ENCODE assay signal across 8 cellular contexts in genomic region chr2:237512774-237513466, GRCh38. TPM values are rescaled to one million over a fixed set of nuclear protein-coding genes. Genes with fewer than 3 reads are reported as not detected.
DNase-seq lines count a peak whose midpoint lies in the region; ATAC-seq and TF ChIP-seq lines count a peak whose summit lies in the region.

No MANE protein-coding gene starts in this region.

- H3K4me1 ChIP-seq in thoracic aorta (ENCODE audit: control insufficient read depth in 1 of 2, low read depth in 2 of 2): no peaks in the 10 kb centered on the region

- H3K27ac ChIP-seq in thoracic aorta: no peak overlapping the region

- H3K4me3 ChIP-seq in thoracic aorta: no peak overlapping the region

- TF ChIP-seq CTCF in osteocyte (IDR thresholded peaks at IDR 0.05) (peak; percentile 94), thoracic aorta (IDR thresholded peaks at IDR 0.05) (peak; percentile 87)

- in situ Hi-C loops in SK-MEL-5 (cut with HindIII; ENCODE audit: low pct_unique_long_range_greater_than_20kb, low sequenced_read_pairs): no loop called here

- H3K36me3 ChIP-seq in thoracic aorta: no peaks in the 10 kb centered on the region

- H3K27ac Mint-ChIP-seq in osteocyte (ENCODE audit: unreplicated experiment): no peak overlapping the region

- H3K27me3 ChIP-seq in thoracic aorta (replicated peaks; ENCODE audit: insufficient read depth): no peaks in the 10 kb centered on the region

- no peak overlapping the region for H3K4me3 Mint-ChIP-seq in osteocyte (ENCODE audit: unreplicated experiment)

- peaks cover 24% of the 10 kb centered on the region for H3K4me1 Mint-ChIP-seq in osteocyte (ENCODE audit: unreplicated experiment)

- H3K36me3 Mint-ChIP-seq in osteocyte (ENCODE audit: unreplicated experiment): peaks cover 10% of the 10 kb centered on the region

- peak; percentile 65 for ATAC-seq in GM18867 (IDR thresholded peaks at IDR 0.05; ENCODE audit: unreplicated experiment)
- no peak for ATAC-seq in thoracic aorta (ENCODE audit: insufficient number of reproducible peaks, low FRiP score, low read depth)

- peak; percentile 77 for DNase-seq in 8988T
- peak; percentile 48 for DNase-seq in NCI-H1048 (lab: John Stamatoyannopoulos, UW)
- DNase-seq in SK-MEL-5 (ENCODE audit: low read depth, low spot score): peak; percentile 90
- peak; percentile 53 for DNase-seq in activated gamma-delta T cell treated with anti-CD3 and anti-CD28 coated beads, Interleukin-2, amount 50 U/mL, for 16 hours (ENCODE audit: low read depth)
- peak; percentile 78 for DNase-seq in globus pallidus (ENCODE audit: low spot score)
- DNase-seq in osteocyte (ENCODE audit: extremely low spot score, unreplicated experiment): peak; percentile 94
- DNase-seq in thoracic aorta (ENCODE audit: low spot score): peak; percentile 39

- no peaks in the 10 kb centered on the region for H3K9me3 ChIP-seq in thoracic aorta

- H3K9me3 Mint-ChIP-seq in osteocyte (ENCODE audit: unreplicated experiment): no peaks in the 10 kb centered on the region

- H3K27me3 Mint-ChIP-seq in osteocyte (ENCODE audit: unreplicated experiment): no peaks in the 10 kb centered on the region

RNA-seq across cellular contexts. Expression of gene MLPH, which starts 25.9 kb away (rescaled TPM):
- total RNA-seq in SK-MEL-5 (2014; rRNA removed; shearing (Covaris generic)): 82.9 and 92.8 TPM in 2 replicates
- 41.2 and 50.8 TPM in 2 replicates for polyA plus RNA-seq in SK-MEL-5 (2015; cell fraction: cytosol; rRNA removed)
- polyA plus RNA-seq in SK-MEL-5 (2015; cell fraction: nucleus; rRNA removed): 957 and 1,306 TPM in 2 replicates
- 21.0 and 22.5 TPM in 2 replicates for total RNA-seq in osteocyte
- total RNA-seq in thoracic aorta: 1 to 10 TPM; 2.0 to 7.4 TPM

RNA-seq across cellular contexts. Expression of gene PRLH, which starts 53.5 kb away (rescaled TPM):
- not detected in 2 replicates for total RNA-seq in SK-MEL-5 (2014; rRNA removed; shearing (Covaris generic))
- polyA plus RNA-seq in SK-MEL-5 (2015; cell fraction: cytosol; rRNA removed): not detected in 2 replicates
- polyA plus RNA-seq in SK-MEL-5 (2015; cell fraction: nucleus; rRNA removed): not detected in 2 replicates
- total RNA-seq in osteocyte (not detected in 2 replicates), thoracic aorta (not detected)

Comparison
In these comparisons a context has a peak if more than half of its experiments do, and no peak if none do; other contexts are left out.
1. DNase-seq: peak in every context shown above with its lines; median percentile 94 in osteocyte; 90 in SK-MEL-5; 78 in globus pallidus; 77 in 8988T; 53 in activated gamma-delta T cell treated with anti-CD3 and anti-CD28 coated beads, Interleukin-2, amount 50 U/mL, for 16 hours; 48 in NCI-H1048; 39 in thoracic aorta.